16 cellular contexts compared by ENCODE assay signal in genomic region chr6:26563488-26563887, GRCh38. TPM values are rescaled to one million over a fixed set of nuclear protein-coding genes. Genes with fewer than 3 reads are reported as not detected.
DNase-seq lines count a peak whose midpoint lies in the region; ATAC-seq and TF ChIP-seq lines count a peak whose summit lies in the region.
"Had no signal": no experiment of that assay in that cellular context is flagged by ENCODE, and none has a peak within 500 bp of the region (broad histone marks: within the 10 kb centered on the region; RNA-seq: fewer than 3 reads in every experiment).

No MANE protein-coding gene starts in this region.

- no peaks in the 10 kb centered on the region for H3K9me3 ChIP-seq in CD4-positive, alpha-beta T cell (ENCODE audit: control insufficient read depth, low read length)
- no peaks in the 10 kb centered on the region for H3K9me3 ChIP-seq in GM23248 (ENCODE audit: low read depth)
- no peaks in the 10 kb centered on the region for H3K9me3 ChIP-seq in OCI-LY7 (ENCODE audit: low read length)

- no peaks in the 10 kb centered on the region for H3K9me2 ChIP-seq in GM23248 (ENCODE audit: insufficient read depth)
- H3K9me2 ChIP-seq in OCI-LY7 (ENCODE audit: insufficient read depth, low read length) = no peaks in the 10 kb centered on the region

- H3K4me2 ChIP-seq in GM23248 (ENCODE audit: unreplicated experiment) (no peak overlapping the region), OCI-LY7 (ENCODE audit: low read length) (no peak overlapping the region)
- H3K4me2 ChIP-seq: BLaER1 treated with 17β-estradiol and CSF1 and Interleukin-3, amounts not matched to agents 10 nM and 100 nM had no signal

- H3K27me3 Mint-ChIP-seq in CD4-positive, alpha-beta T cell = peaks cover 2% of the 10 kb centered on the region
- H3K27me3 Mint-ChIP-seq in neural crest cell (ENCODE audit: low read depth) = peaks cover 5% of the 10 kb centered on the region
- H3K27me3 Mint-ChIP-seq in activated T-cell treated with anti-CD3 and anti-CD28 coated beads, Interleukin-2, amount 50 U/mL, for 24 hours = peaks cover under 1% of the 10 kb centered on the region

- H4K20me1 ChIP-seq in GM23248 (ENCODE audit: insufficient read depth) = no peaks in the 10 kb centered on the region
- no peaks in the 10 kb centered on the region for H4K20me1 ChIP-seq in OCI-LY7 (ENCODE audit: insufficient read depth, low read length)
- H4K20me1 ChIP-seq: BLaER1 treated with 17β-estradiol and CSF1 and Interleukin-3, amounts not matched to agents 10 nM and 100 nM had no signal

- no peaks in the 10 kb centered on the region for H3K27me3 ChIP-seq in CD4-positive, alpha-beta T cell (ENCODE audit: control insufficient read depth, insufficient read depth, low read length)
- H3K27me3 ChIP-seq in GM23248 (replicated peaks; ENCODE audit: insufficient read depth) = no peaks in the 10 kb centered on the region
- H3K27me3 ChIP-seq: BLaER1 treated with 17β-estradiol and CSF1 and Interleukin-3, amounts not matched to agents 10 nM and 100 nM had no signal

- peaks cover 7% of the 10 kb centered on the region for H3K36me3 Mint-ChIP-seq in CD4-positive, alpha-beta T cell (ENCODE audit: low read depth)
- H3K36me3 Mint-ChIP-seq in neural crest cell (ENCODE audit: low read depth) = peaks cover 1% of the 10 kb centered on the region
- H3K36me3 Mint-ChIP-seq in activated T-cell treated with anti-CD3 and anti-CD28 coated beads, Interleukin-2, amount 50 U/mL, for 24 hours (ENCODE audit: low read depth) = peaks cover 2% of the 10 kb centered on the region

- H2AFZ ChIP-seq in GM23248 (peak overlapping the region; percentile 29; the same call in 1 of the 2 replicates), OCI-LY7 (ENCODE audit: low read length) (peak overlapping the region; percentile 23; the same call in 1 of the 2 replicates)

- H3K9me3 Mint-ChIP-seq in CD4-positive, alpha-beta T cell = peaks cover under 1% of the 10 kb centered on the region
- H3K9me3 Mint-ChIP-seq in neural crest cell = peaks cover 2% of the 10 kb centered on the region
- H3K9me3 Mint-ChIP-seq in activated T-cell treated with anti-CD3 and anti-CD28 coated beads, Interleukin-2, amount 50 U/mL, for 24 hours = no peaks in the 10 kb centered on the region

- H3K27ac Mint-ChIP-seq in CD4-positive, alpha-beta T cell = no peak overlapping the region
- H3K27ac Mint-ChIP-seq in neural crest cell (ENCODE audit: unreplicated experiment) = no peak overlapping the region
- H3K27ac Mint-ChIP-seq in activated T-cell treated with anti-CD3 and anti-CD28 coated beads, Interleukin-2, amount 50 U/mL, for 24 hours = no peak overlapping the region
- H3K27ac Mint-ChIP-seq: CD4-positive, CD25-positive, alpha-beta regulatory T cell; H9 had no signal

- no peak overlapping the region for H3K4me3 ChIP-seq in GM23248
- H3K4me3 ChIP-seq in OCI-LY7 (ENCODE audit: low read depth, low read length, poor library complexity, severe bottlenecking) = no peak overlapping the region
- H3K4me3 ChIP-seq: BLaER1 treated with 17β-estradiol and CSF1 and Interleukin-3, amounts not matched to agents 10 nM and 100 nM had no signal

- no peak overlapping the region for H3K27ac ChIP-seq in CD4-positive, alpha-beta T cell (ENCODE audit: low read depth, low read length)
- no peak overlapping the region for H3K27ac ChIP-seq in GM23248
- no peak overlapping the region for H3K27ac ChIP-seq in OCI-LY7 (ENCODE audit: low read depth, low read length, poor library complexity, severe bottlenecking)
- H3K27ac ChIP-seq: BLaER1 treated with 17β-estradiol and CSF1 and Interleukin-3, amounts not matched to agents 10 nM and 100 nM had no signal

- DNase-seq in CD4-positive, alpha-beta T cell = no peak
- DNase-seq in GM23248 = no peak
- DNase-seq in OCI-LY7 (ENCODE audit: low spot score) = no peak
- no peak for DNase-seq in neural crest cell (ENCODE audit: low read depth, low spot score)
- no peak for DNase-seq in activated T-cell treated with anti-CD3 and anti-CD28 coated beads, Interleukin-2, amount 50 U/mL, for 24 hours
- DNase-seq in cerebellar cortex (ENCODE audit: low spot score) = no peak
- DNase-seq: ACHN; Calu3; CD4-positive, CD25-positive, alpha-beta regulatory T cell; DMS 273 treated with DMSO at 0.1 percent for 48 hours; DMS79; GDM1; GOT3; H9 had no signal

- CTCF ChIA-PET in CD4-positive, alpha-beta T cell (lab: Charles Lee) = interaction anchor here (1.8 kb wide), 1 partner anchor 222 kb away, joined by 4 read pairs; no protein-coding TSS in a partner anchor
- CTCF ChIA-PET in OCI-LY7 (lab: Charles Lee; ENCODE audit: unreplicated experiment) = no interaction called here

- BruUV-seq in OCI-LY7 (replicated peaks; lab: Mats Ljungman, UMichigan) = no TSS peak

- peak overlapping the region; percentile 20 for H3K4me3 Mint-ChIP-seq in CD4-positive, alpha-beta T cell
- H3K4me3 Mint-ChIP-seq in neural crest cell = peak overlapping the region; percentile 3
- no peak overlapping the region for H3K4me3 Mint-ChIP-seq in activated T-cell treated with anti-CD3 and anti-CD28 coated beads, Interleukin-2, amount 50 U/mL, for 24 hours

- ATAC-seq in CD4-positive, alpha-beta T cell (ENCODE audit: poor library complexity) = no peak
- ATAC-seq in GM21737 (IDR thresholded peaks at IDR 0.05; ENCODE audit: unreplicated experiment) = no peak

- H3K4me1 ChIP-seq in GM23248 (ENCODE audit: insufficient read depth) (no peaks in the 10 kb centered on the region), OCI-LY7 (ENCODE audit: insufficient read depth, low read length, poor library complexity, severe bottlenecking) (no peaks in the 10 kb centered on the region)

- no peak for TF ChIP-seq CTCF in CD4-positive, alpha-beta T cell (IDR thresholded peaks at IDR 0.05)
- TF ChIP-seq CTCF in OCI-LY7 (conservative IDR thresholded peaks at IDR 0.05; ENCODE audit: low read length) (no peak), neural crest cell (conservative IDR thresholded peaks at IDR 0.05) (no peak)

- H3K36me3 ChIP-seq in GM23248 (ENCODE audit: low read depth) = no peaks in the 10 kb centered on the region
- H3K36me3 ChIP-seq in OCI-LY7 (ENCODE audit: insufficient read depth, low read length) = no peaks in the 10 kb centered on the region
- H3K36me3 ChIP-seq: BLaER1 treated with 17β-estradiol and CSF1 and Interleukin-3, amounts not matched to agents 10 nM and 100 nM had no signal

- intact Hi-C loops in CD4-positive, alpha-beta T cell (cut with DNase I, micrococcal nuclease) = no loop called here
- intact Hi-C loops in OCI-LY7 (cut with micrococcal nuclease; ENCODE audit: unreplicated experiment) = no loop called here

- 63 to 72% methylated on average over 6 of the region's 6 CpGs for WGBS in GM23248 (ENCODE audit: low coverage in 1 of 2, low lambda C conversion rate in 2 of 2, missing lambda C conversion rate in 2 of 2), 2 experiments

- H3K79me2 ChIP-seq in GM23248 (ENCODE audit: insufficient read depth) (no peaks in the 10 kb centered on the region), OCI-LY7 (ENCODE audit: insufficient read depth, low read depth, low read length) (no peaks in the 10 kb centered on the region)

- POLR2A ChIA-PET in CD4-positive, alpha-beta T cell (lab: Charles Lee) = interaction anchor here (0.9 kb wide), 1 partner anchor 9 kb away, joined by 3 read pairs; no protein-coding TSS in a partner anchor
- POLR2A ChIA-PET in OCI-LY7 (lab: Charles Lee) = interaction anchor here (0.5 to 1.0 kb wide), 6 partner anchors 10 to 390 kb away, joined by 3 to 4 read pairs (median 3); no protein-coding TSS in a partner anchor

- H3F3A ChIP-seq in GM23248 (ENCODE audit: insufficient read depth) = peaks cover 6% of the 10 kb centered on the region; the same call in 1 of the 2 replicates

- in situ Hi-C loops in GM23248 (cut with MboI) = no loop called here

- H3K4me1 Mint-ChIP-seq in CD4-positive, alpha-beta T cell (ENCODE audit: low read depth) = peaks cover 2% of the 10 kb centered on the region
- peaks cover 2% of the 10 kb centered on the region for H3K4me1 Mint-ChIP-seq in neural crest cell
- peaks cover 3% of the 10 kb centered on the region for H3K4me1 Mint-ChIP-seq in activated T-cell treated with anti-CD3 and anti-CD28 coated beads, Interleukin-2, amount 50 U/mL, for 24 hours (ENCODE audit: low read depth)
- H3K4me1 Mint-ChIP-seq: H9 had no signal

- H3K9ac ChIP-seq in GM23248 = no peak overlapping the region
- H3K9ac ChIP-seq: BLaER1 treated with 17β-estradiol and CSF1 and Interleukin-3, amounts not matched to agents 10 nM and 100 nM had no signal

RNA-seq across cellular contexts. Expression of gene HMGN4, which starts 25.3 kb away (rescaled TPM):
- total RNA-seq in CD4-positive, alpha-beta T cell = 10 to 100 TPM; 22.7 to 24.8 TPM
- total RNA-seq in GM23248 (2014; rRNA removed; shearing (Covaris generic)) = 81.6 and 87.2 TPM in 2 replicates
- 67.1 and 70.8 TPM in 2 replicates for polyA plus RNA-seq in GM23248 (2016; fragmentation: Nextera tagmentation; extraction: Ambion mirVana)
- total RNA-seq in OCI-LY7 (2014; rRNA removed; shearing (Covaris generic)) = 113 and 116 TPM in 2 replicates
- total RNA-seq in OCI-LY7 (2022) (104 and 113 TPM in 2 replicates), neural crest cell (49.7 and 50.1 TPM in 2 replicates)

RNA-seq across cellular contexts. Expression of gene ABT1, which starts 33.3 kb away (rescaled TPM):
- 10 to 100 TPM; 39.8 to 40.4 TPM for total RNA-seq in CD4-positive, alpha-beta T cell
- 10.9 and 12.9 TPM in 2 replicates for total RNA-seq in GM23248 (2014; rRNA removed; shearing (Covaris generic))
- polyA plus RNA-seq in GM23248 (2016; fragmentation: Nextera tagmentation; extraction: Ambion mirVana) = 17.3 and 17.6 TPM in 2 replicates
- 32.2 and 34.6 TPM in 2 replicates for total RNA-seq in OCI-LY7 (2014; rRNA removed; shearing (Covaris generic))
- 25.3 and 26.3 TPM in 2 replicates for total RNA-seq in OCI-LY7 (2022)
- 24.8 and 26.3 TPM in 2 replicates for total RNA-seq in neural crest cell
